19 cellular contexts compared by ENCODE assay signal in the genomic region with DNA sequence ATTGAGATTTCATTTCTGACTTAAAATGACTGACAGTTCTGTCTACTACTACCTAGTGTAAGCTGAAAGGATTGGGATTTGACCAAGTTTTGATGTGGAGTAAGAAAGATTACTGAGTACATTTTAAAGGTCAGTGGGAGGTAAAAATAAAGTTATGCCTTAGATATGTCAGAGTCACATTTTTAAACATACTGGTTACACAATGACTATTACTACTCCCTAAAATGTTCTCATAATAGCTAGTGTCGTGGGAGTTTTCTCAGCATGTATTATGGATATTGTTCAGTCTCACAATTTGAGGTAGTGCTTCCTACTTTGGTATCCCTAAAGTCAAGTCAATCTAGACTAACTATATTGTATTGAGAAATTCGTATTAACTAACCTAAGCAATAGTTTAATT.
"Had no signal": no experiment of that assay in that cellular context is flagged by ENCODE, and none has a peak within 500 bp of the region (broad histone marks: within the 10 kb centered on the region; RNA-seq: fewer than 3 reads in every experiment).

No MANE protein-coding gene starts in this region.

- H3K4me3 ChIP-seq: MG63, SJSA1, SK-N-MC had no signal

- DNase-seq: KBM-7, MG63, NCI-H1092 treated with DMSO at 0.1 percent for 48 hours, NCI-H1436, NCI-H1694, NCI-H187 treated with DMSO at 0.1 percent for 48 hours, NCI-H2029 treated with DMSO at 0.1 percent for 48 hours, NCI-H2171 treated with DMSO at 0.1 percent for 48 hours, NCI-H2227 treated with DMSO at 0.1 percent for 48 hours, NCI-H446, NCI-H510A, NCI-H524 treated with DMSO at 0.1 percent for 48 hours, NCI-H69, NCI-H774, Right ventricle myocardium superior, RPMI8226, SIG-M5 had no signal

- H3K27ac ChIP-seq: SJSA1, SK-N-MC had no signal
